Comparison of ENCODE assay signal across 11 cellular contexts in genomic region chr9:7055201-7055903, GRCh38.
DNase-seq lines count a peak whose midpoint lies in the region; ATAC-seq, FAIRE-seq and TF ChIP-seq lines count a peak whose summit lies in the region.
"Had no signal": no experiment of that assay in that cellular context is flagged by ENCODE, and none has a peak within 500 bp of the region (broad histone marks: within the 10 kb centered on the region; RNA-seq: fewer than 3 reads in every experiment).

No MANE protein-coding gene starts in this region.

- H4K8ac ChIP-seq in mesendoderm (ENCODE audit: low read depth, low read length), result no peak overlapping the region

- TF ChIP-seq CTCF in fibroblast of pulmonary artery (IDR thresholded peaks at IDR 0.05; ENCODE audit: low read length, missing control alignments), result no peak

- no peaks in the 10 kb centered on the region for H3K27me3 ChIP-seq in mesendoderm (ENCODE audit: insufficient read depth, low read length, poor library complexity)
- H3K27me3 ChIP-seq: SJSA1 had no signal

- no peak overlapping the region for H3K4ac ChIP-seq in mesendoderm (ENCODE audit: low read depth, low read length)

- H3K4me2 ChIP-seq in mesendoderm (ENCODE audit: low read length), result no peak overlapping the region

- H3K27ac ChIP-seq in mesendoderm (ENCODE audit: low read depth, low read length), result no peak overlapping the region
- H3K27ac ChIP-seq: SJSA1, thoracic aorta had no signal

- no peak for TF ChIP-seq POLR2A in GM12892 (IDR thresholded peaks at IDR 0.05; ENCODE audit: low read depth, low read length)

- H3K79me2 ChIP-seq in mesendoderm (ENCODE audit: control insufficient read depth, insufficient read depth, low read length), result no peaks in the 10 kb centered on the region

- no peak overlapping the region for H2BK120ac ChIP-seq in mesendoderm (ENCODE audit: low read depth, low read length)

- no peak overlapping the region for H3K23ac ChIP-seq in mesendoderm (ENCODE audit: low read length)

- DNase-seq in fibroblast of pulmonary artery (ENCODE audit: low read depth) (peak; percentile 5), NCI-H2227 treated with DMSO at 0.1 percent for 48 hours (lab: John Stamatoyannopoulos, UW) (no peak), mesendoderm (no peak), GM12892 (ENCODE audit: insufficient read length) (no peak)
- DNase-seq: DMS 273 treated with DMSO at 0.1 percent for 48 hours, NCI-H226 had no signal

- H3K56ac ChIP-seq in mesendoderm (ENCODE audit: low read length), result no peak overlapping the region

- H3K36me3 ChIP-seq in mesendoderm (ENCODE audit: control insufficient read depth, insufficient read depth, low read length), result no peaks in the 10 kb centered on the region
- H3K36me3 ChIP-seq: SJSA1, thoracic aorta had no signal

- no peak overlapping the region for H2BK15ac ChIP-seq in mesendoderm (replicated peaks; ENCODE audit: low read depth)

- H2AK5ac ChIP-seq in mesendoderm (ENCODE audit: low read length), result no peak overlapping the region

- H3K18ac ChIP-seq in mesendoderm (ENCODE audit: low read length), result no peak overlapping the region

- H3K4me3 ChIP-seq in fibroblast of pulmonary artery (replicated peaks; ENCODE audit: low read depth, low read length), result no peak overlapping the region
- no peak overlapping the region for H3K4me3 ChIP-seq in mesendoderm (ENCODE audit: low read length)
- H3K4me3 ChIP-seq: SJSA1, thoracic aorta had no signal

- H4K5ac ChIP-seq in mesendoderm (ENCODE audit: low read length), result no peak overlapping the region

- H3K79me1 ChIP-seq in mesendoderm (ENCODE audit: low read length), result no peaks in the 10 kb centered on the region

- H2BK5ac ChIP-seq in mesendoderm (ENCODE audit: low read length), result no peak overlapping the region

- H3K4me1 ChIP-seq in mesendoderm (ENCODE audit: control insufficient read depth, low read depth, low read length), result no peaks in the 10 kb centered on the region
- H3K4me1 ChIP-seq: SJSA1 had no signal

- no CpG with 5 or more reads among the region's 6 CpGs for WGBS in mesendoderm (ENCODE audit: extremely low coverage, insufficient coverage, low lambda C conversion rate)

- no peak for FAIRE-seq in GM12892 (lab: Jason Lieb, UNC)

- peak; percentile 48 for ATAC-seq in GM18519 (IDR thresholded peaks at IDR 0.05; ENCODE audit: low FRiP score, unreplicated experiment)
- ATAC-seq in GM21423 (IDR thresholded peaks at IDR 0.05; ENCODE audit: unreplicated experiment), result peak; percentile 37
- peak; percentile 48 for ATAC-seq in HG03442 (IDR thresholded peaks at IDR 0.05; ENCODE audit: unreplicated experiment)

- H3K9ac ChIP-seq in mesendoderm (ENCODE audit: low read length), result no peak overlapping the region
